26 cellular contexts compared by ENCODE assay signal in the genomic region with DNA sequence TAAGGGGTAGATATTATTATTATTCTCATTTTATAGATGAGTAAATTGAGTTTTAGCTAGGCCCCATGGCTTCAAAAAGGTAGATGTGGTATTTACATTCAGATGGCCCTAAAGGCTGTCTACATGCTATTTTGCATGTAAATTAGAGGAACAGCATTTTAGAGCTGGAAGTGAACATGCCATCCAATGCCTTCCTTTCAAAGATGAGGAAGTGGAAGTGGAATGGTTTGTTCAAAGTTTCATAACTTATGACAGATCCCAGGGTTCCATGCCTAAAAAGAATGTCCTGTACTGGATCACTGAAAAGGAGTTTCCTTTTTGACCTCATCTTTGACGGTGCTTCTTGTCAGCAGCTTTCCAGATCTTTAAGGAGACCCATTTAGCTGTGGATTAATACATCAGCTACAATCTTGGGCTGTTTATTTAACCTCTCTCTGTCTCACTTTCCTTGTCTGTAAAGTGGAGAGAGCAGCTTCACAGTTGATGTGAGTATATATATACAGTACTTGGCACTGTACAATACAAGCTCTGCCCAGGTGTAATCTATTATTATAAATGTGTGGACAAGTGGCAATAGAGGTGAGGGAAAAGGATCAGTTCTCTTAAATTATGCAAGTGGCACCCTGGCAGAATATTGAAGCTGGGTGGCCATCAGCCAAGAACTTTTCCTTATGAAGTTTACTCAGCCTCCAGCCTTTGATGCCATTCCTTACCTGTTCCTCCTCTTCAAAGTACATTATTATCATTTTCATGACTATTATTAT.
"Had no signal": no experiment of that assay in that cellular context is flagged by ENCODE, and none has a peak within 500 bp of the region (broad histone marks: within the 10 kb centered on the region; RNA-seq: fewer than 3 reads in every experiment).

No MANE protein-coding gene starts in this region.

- H3K4me1 ChIP-seq: breast epithelium, heart left ventricle, parathyroid adenoma, psoas muscle, sigmoid colon, upper lobe of left lung had no signal

- H3K9me3 ChIP-seq: breast epithelium, heart left ventricle, psoas muscle, sigmoid colon, upper lobe of left lung had no signal

- DNase-seq: activated CD4-positive, alpha-beta T cell treated with anti-CD3 and anti-CD28 coated beads, Interleukin-2, amount 10 ng/mL, durations not matched to agents 7 days and 5 days; activated CD4-positive, CD25-positive, alpha-beta regulatory T cell treated with anti-CD3 and anti-CD28 coated beads, Interleukin-2, amount 50 U/mL, for 72 hours; activated CD8-positive, alpha-beta T cell treated with anti-CD3 and anti-CD28 coated beads for 36 hours; activated naive CD8-positive, alpha-beta T cell treated with anti-CD3 and anti-CD28 coated beads, Interleukin-2, amount 50 U/mL, for 24 hours; activated T-cell treated with anti-CD3 and anti-CD28 coated beads, Interleukin-2, amount 50 U/mL, for 48 hours; amygdala; central memory CD4-positive, alpha-beta T cell; foreskin fibroblast; heart left ventricle; midbrain; naive thymus-derived CD4-positive, alpha-beta T cell; psoas muscle; sigmoid colon; small intestine; stimulated activated CD4-positive, alpha-beta T cell treated with anti-CD3 and anti-CD28 coated beads, Interleukin-4, amount 100 ng/mL, for 4 hours; stimulated activated CD8-positive, alpha-beta memory T cell treated with anti-CD3 and anti-CD28 coated beads, Interleukin-4, amount 100 ng/mL, for 48 hours; stimulated activated naive CD8-positive, alpha-beta T cell treated with anti-CD3 and anti-CD28 coated beads, Interleukin-15, amount 100 ng/mL, for 72 hours; substantia nigra had no signal

- H3K9me3 Mint-ChIP-seq: activated CD4-positive, alpha-beta T cell treated with anti-CD3 and anti-CD28 coated beads, Interleukin-2, amount 10 ng/mL, durations not matched to agents 7 days and 5 days; activated CD8-positive, alpha-beta T cell treated with anti-CD3 and anti-CD28 coated beads for 36 hours; activated naive CD4-positive, alpha-beta T cell treated with anti-CD3 and anti-CD28 coated beads, Interleukin-2, amount 50 U/mL, for 24 hours; activated naive CD8-positive, alpha-beta T cell treated with anti-CD3 and anti-CD28 coated beads, Interleukin-2, amount 50 U/mL, for 24 hours; activated T-helper 2 cell treated with anti-CD3 and anti-CD28 coated beads, Interferon-gamma antibody, Interleukin-2, Interleukin-4, amounts not matched to agents 10 μg/mL and 5 μg/mL and 100 μg/mL, durations not matched to agents 14 hours and 24 hours and 36 hours; stimulated activated memory B cell treated with anti-CD40 and anti-IgM and Interleukin-4, amounts not matched to agents 10 μg/mL and 1 μg/mL and 100 μg/mL, for 72 hours; stimulated activated naive CD8-positive, alpha-beta T cell treated with anti-CD3 and anti-CD28 coated beads, Interleukin-15, amount 100 ng/mL, for 72 hours; T-helper 2 cell treated with Interferon-gamma antibody and Interleukin-4, amounts not matched to agents 5 μg/mL and 100 μg/mL, for 36 hours had no signal

- H3K36me3 Mint-ChIP-seq: activated naive CD4-positive, alpha-beta T cell treated with anti-CD3 and anti-CD28 coated beads, Interleukin-2, amount 50 U/mL, for 24 hours; naive thymus-derived CD4-positive, alpha-beta T cell; stimulated activated memory B cell treated with anti-CD40 and anti-IgM and Interleukin-4, amounts not matched to agents 10 μg/mL and 1 μg/mL and 100 μg/mL, for 72 hours had no signal

- H3K9ac ChIP-seq: parathyroid adenoma had no signal

- H3K27ac Mint-ChIP-seq: activated CD4-positive, alpha-beta T cell treated with anti-CD3 and anti-CD28 coated beads, Interleukin-2, amount 10 ng/mL, durations not matched to agents 7 days and 5 days; activated CD8-positive, alpha-beta T cell treated with anti-CD3 and anti-CD28 coated beads for 36 hours; activated naive CD4-positive, alpha-beta T cell treated with anti-CD3 and anti-CD28 coated beads, Interleukin-2, amount 50 U/mL, for 24 hours; activated naive CD8-positive, alpha-beta T cell treated with anti-CD3 and anti-CD28 coated beads, Interleukin-2, amount 50 U/mL, for 24 hours; activated T-helper 2 cell treated with anti-CD3 and anti-CD28 coated beads, Interferon-gamma antibody, Interleukin-2, Interleukin-4, amounts not matched to agents 10 μg/mL and 5 μg/mL and 100 μg/mL, durations not matched to agents 14 hours and 24 hours and 36 hours; naive thymus-derived CD4-positive, alpha-beta T cell; stimulated activated memory B cell treated with anti-CD40 and anti-IgM and Interleukin-4, amounts not matched to agents 10 μg/mL and 1 μg/mL and 100 μg/mL, for 72 hours; stimulated activated naive CD8-positive, alpha-beta T cell treated with anti-CD3 and anti-CD28 coated beads, Interleukin-15, amount 100 ng/mL, for 72 hours; T-helper 2 cell treated with Interferon-gamma antibody and Interleukin-4, amounts not matched to agents 5 μg/mL and 100 μg/mL, for 36 hours had no signal

- H3K4me3 Mint-ChIP-seq: activated CD4-positive, alpha-beta T cell treated with anti-CD3 and anti-CD28 coated beads, Interleukin-2, amount 10 ng/mL, durations not matched to agents 7 days and 5 days; activated CD8-positive, alpha-beta T cell treated with anti-CD3 and anti-CD28 coated beads for 36 hours; activated naive CD4-positive, alpha-beta T cell treated with anti-CD3 and anti-CD28 coated beads, Interleukin-2, amount 50 U/mL, for 24 hours; activated naive CD8-positive, alpha-beta T cell treated with anti-CD3 and anti-CD28 coated beads, Interleukin-2, amount 50 U/mL, for 24 hours; naive thymus-derived CD4-positive, alpha-beta T cell; stimulated activated memory B cell treated with anti-CD40 and anti-IgM and Interleukin-4, amounts not matched to agents 10 μg/mL and 1 μg/mL and 100 μg/mL, for 72 hours; stimulated activated naive CD8-positive, alpha-beta T cell treated with anti-CD3 and anti-CD28 coated beads, Interleukin-15, amount 100 ng/mL, for 72 hours; T-helper 2 cell treated with Interferon-gamma antibody and Interleukin-4, amounts not matched to agents 5 μg/mL and 100 μg/mL, for 36 hours had no signal

- H3K36me3 ChIP-seq: breast epithelium, heart left ventricle, sigmoid colon, upper lobe of left lung had no signal

- ATAC-seq: activated CD8-positive, alpha-beta T cell treated with anti-CD3 and anti-CD28 coated beads for 36 hours; activated naive CD8-positive, alpha-beta T cell treated with anti-CD3 and anti-CD28 coated beads, Interleukin-2, amount 50 U/mL, for 24 hours; esophagus mucosa; heart left ventricle; naive thymus-derived CD4-positive, alpha-beta T cell; psoas muscle; stimulated activated memory B cell treated with anti-CD40 and anti-IgM and Interleukin-4, amounts not matched to agents 10 μg/mL and 1 μg/mL and 100 μg/mL, for 72 hours; stimulated activated naive CD8-positive, alpha-beta T cell treated with anti-CD3 and anti-CD28 coated beads, Interleukin-15, amount 100 ng/mL, for 72 hours had no signal

- H3K79me2 ChIP-seq: parathyroid adenoma had no signal

- H3K4me3 ChIP-seq: breast epithelium, heart left ventricle, psoas muscle, sigmoid colon, upper lobe of left lung had no signal

- H3K27me3 Mint-ChIP-seq: stimulated activated naive CD8-positive, alpha-beta T cell treated with anti-CD3 and anti-CD28 coated beads, Interleukin-15, amount 100 ng/mL, for 72 hours had no signal

- H3K27ac ChIP-seq: breast epithelium, heart left ventricle, parathyroid adenoma, psoas muscle, sigmoid colon, upper lobe of left lung had no signal

- H3K4me1 Mint-ChIP-seq: activated CD4-positive, alpha-beta T cell treated with anti-CD3 and anti-CD28 coated beads, Interleukin-2, amount 10 ng/mL, durations not matched to agents 7 days and 5 days; activated naive CD8-positive, alpha-beta T cell treated with anti-CD3 and anti-CD28 coated beads, Interleukin-2, amount 50 U/mL, for 24 hours; stimulated activated memory B cell treated with anti-CD40 and anti-IgM and Interleukin-4, amounts not matched to agents 10 μg/mL and 1 μg/mL and 100 μg/mL, for 72 hours; stimulated activated naive CD8-positive, alpha-beta T cell treated with anti-CD3 and anti-CD28 coated beads, Interleukin-15, amount 100 ng/mL, for 72 hours had no signal

- H2AFZ ChIP-seq: parathyroid adenoma had no signal

- FAIRE-seq: small intestine had no signal

- H3K27me3 ChIP-seq: breast epithelium, sigmoid colon, upper lobe of left lung had no signal
